Comparison of ENCODE assay signal across 8 cellular contexts in the genomic region with DNA sequence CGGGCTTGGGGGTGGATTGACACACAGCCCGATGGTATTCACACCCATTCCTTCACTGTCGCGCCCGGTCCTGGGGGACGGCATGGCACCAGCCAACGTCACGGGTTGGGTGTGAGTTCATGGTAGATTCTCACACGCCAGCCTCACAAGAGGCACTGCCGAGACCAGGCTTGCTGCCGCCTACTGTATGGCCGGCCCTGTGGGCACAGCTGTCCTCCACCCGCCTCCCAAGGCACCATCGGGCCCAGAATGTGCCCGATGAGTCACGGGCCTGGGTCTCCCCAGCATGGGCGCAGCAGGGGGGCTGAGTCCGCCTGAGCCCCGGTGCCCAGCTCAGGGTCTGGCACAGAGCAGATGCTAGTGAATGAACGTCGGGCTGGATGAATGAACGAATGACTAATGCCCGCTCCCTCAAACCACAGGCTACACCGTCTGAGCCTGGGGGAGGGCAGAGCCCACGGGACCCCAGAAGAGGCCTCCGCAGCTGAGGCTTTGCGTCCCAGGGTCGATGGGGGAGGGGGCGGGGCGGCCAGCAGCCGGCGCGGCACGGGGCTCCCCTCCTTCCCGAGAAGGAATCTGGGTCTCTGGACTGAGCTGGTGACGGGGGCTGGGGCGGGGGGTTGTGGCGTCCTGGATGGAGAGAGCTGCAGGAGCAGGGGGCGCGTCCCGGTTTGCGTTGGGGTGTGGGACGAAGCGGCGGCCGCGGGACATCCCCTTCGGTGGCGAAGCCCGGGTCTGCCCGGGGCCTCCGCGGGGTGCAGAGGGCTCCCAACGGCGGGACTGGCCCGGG. TPM values are rescaled to one million over a fixed set of nuclear protein-coding genes. Genes with fewer than 3 reads are reported as not detected.
A peak's percentile ranks its signal among the peaks of the same experiment; 100 is the strongest.
DNase-seq lines count a peak whose midpoint lies in the region; ATAC-seq, FAIRE-seq and TF ChIP-seq lines count a peak whose summit lies in the region.

No MANE protein-coding gene starts in this region.

- peak; percentile 55 for DNase-seq in AG08396 (ENCODE audit: low spot score)
- peak; percentile 39 for DNase-seq in IMR-90
- DNase-seq in bronchial epithelial cell (ENCODE audit: low read depth), result peak; percentile 73
- no peak for DNase-seq in left lobe of liver (ENCODE audit: low spot score)
- peak; percentile 55 for DNase-seq in stomach
- no peak for DNase-seq in GM10266 (ENCODE audit: extremely low spot score)
- no peak for DNase-seq in GM19238 (ENCODE audit: insufficient read length, low spot score)

- H3K14ac ChIP-seq in IMR-90 (replicated peaks; ENCODE audit: low read depth, low read length), result no peak overlapping the region

- WGBS in IMR-90 (ENCODE audit: extremely low coverage in 2 of 2, insufficient read length in 1 of 2), 2 experiments, result 7% methylated on average over 17 of the region's 56 CpGs; no CpG with 5 or more reads in 1 of the 2 experiments
- 1 to 3% (median 1%) methylated on average over 30 to 56 of the region's 56 CpGs for WGBS in stomach, 5 donors

- 0 out of 2 replicates have a peak, but pooled peaks cover 4% of the 10 kb centered on the region for H4K20me1 ChIP-seq in IMR-90 (ENCODE audit: insufficient read depth, low read length)

- H3K9ac ChIP-seq in IMR-90 (ENCODE audit: low read depth, low read length), result peak overlapping the region; percentile 29; the same call in 1 of the 2 replicates

- peaks cover 5% of the 10 kb centered on the region; the same call in 1 of the 2 replicates for H3K4me1 ChIP-seq in IMR-90 (ENCODE audit: control insufficient read depth, insufficient read depth, low read length)
- H3K4me1 ChIP-seq in stomach, result peaks cover 16 to 77% (median 55%) of the 10 kb centered on the region in 4 donors

- no peak overlapping the region for H4K5ac ChIP-seq in IMR-90 (ENCODE audit: low read depth, low read length)

- H3K4me3 ChIP-seq in IMR-90 (ENCODE audit: insufficient read depth, low read depth, low read length) (peak overlapping the region; percentile 56), bronchial epithelial cell (ENCODE audit: low read depth, low read length) (peak overlapping the region; percentile 74), stomach (peak overlapping the region; percentile 68 to 74 (median 71))

- H3K23ac ChIP-seq in IMR-90 (ENCODE audit: low read depth, low read length), result peak overlapping the region; percentile 45

- ATAC-seq in IMR-90 (ENCODE audit: low read depth) (peak; percentile 50), left lobe of liver (peak; percentile 48), GM21723 (IDR thresholded peaks at IDR 0.05; ENCODE audit: unreplicated experiment) (no peak)

- H3K9me1 ChIP-seq in IMR-90 (ENCODE audit: insufficient read depth, low read length), result no peaks in the 10 kb centered on the region; the same call in 1 of the 2 replicates

- dilution Hi-C loops in IMR-90 (cut with HindIII; ENCODE audit: low sequenced_read_pairs, unreplicated experiment), result no loop called here

- H3K4ac ChIP-seq in IMR-90 (ENCODE audit: low read depth, low read length), result 0 out of 2 replicates have a peak overlapping the region, but pooled peaks have one; percentile 5

- peak overlapping the region; percentile 69 for H2AFZ ChIP-seq in IMR-90 (replicated peaks; ENCODE audit: low read length, poor library complexity)

- H4K91ac ChIP-seq in IMR-90 (ENCODE audit: insufficient read depth, low read depth, low read length), result no peak overlapping the region

- intact Hi-C loops in IMR-90 (cut with micrococcal nuclease), result loop anchor here (5.0 kb wide), 1 partner anchor 83 kb away; no protein-coding TSS in a partner anchor
- intact Hi-C loops in stomach (cut with DNase I; ENCODE audit: low total_unique reads), result no loop called here

- H2BK20ac ChIP-seq in IMR-90 (ENCODE audit: low read depth, low read length), result no peak overlapping the region

- H2BK120ac ChIP-seq in IMR-90 (ENCODE audit: low read depth, low read length), result no peak overlapping the region

- in situ Hi-C loops in IMR-90 (cut with MboI; ENCODE audit: low sequenced_read_pairs), result no loop called here

- H3K79me1 ChIP-seq in IMR-90 (ENCODE audit: low read depth in 1 of 2, low read length in 2 of 2), result no peaks in the 10 kb centered on the region

- peak overlapping the region; percentile 82 for H3K4me2 ChIP-seq in IMR-90 (ENCODE audit: low read depth, low read length)

- no peak overlapping the region for H2BK15ac ChIP-seq in IMR-90 (ENCODE audit: low read depth, low read length)

- H3K27me3 ChIP-seq in IMR-90 (ENCODE audit: control insufficient read depth, insufficient read depth, low read length) (peaks cover 33% of the 10 kb centered on the region), bronchial epithelial cell (ENCODE audit: control insufficient read depth, insufficient read depth, low read length) (no peaks in the 10 kb centered on the region), stomach (peaks cover 0 to 46% (median 12%) of the 10 kb centered on the region in 3 donors)

- H2BK5ac ChIP-seq in IMR-90 (ENCODE audit: low read depth, low read length, poor library complexity, severe bottlenecking), result no peak overlapping the region

- H3K27ac ChIP-seq in IMR-90 (ENCODE audit: insufficient read depth, low read length) (no peak overlapping the region), stomach (peak overlapping the region; percentile 10 to 88 (median 81))

- TF ChIP-seq CTCF in IMR-90 (conservative IDR thresholded peaks at IDR 0.05; ENCODE audit: low read depth, low read length) (no peak), bronchial epithelial cell (IDR thresholded peaks at IDR 0.05; ENCODE audit: insufficient read depth, low read length, severe bottlenecking) (no peak), stomach (IDR thresholded peaks at IDR 0.05) (peak in 1 of 7 experiments; percentile 7), GM10266 (IDR thresholded peaks at IDR 0.05; ENCODE audit: control insufficient read depth, insufficient read depth, low read depth, missing control alignments) (no peak)

- no peak for FAIRE-seq in bronchial epithelial cell (lab: Jason Lieb, UNC)

- H4K8ac ChIP-seq in IMR-90 (ENCODE audit: low read depth in 2 of 2, low read length in 2 of 2), result no peak overlapping the region

- no peak for TF ChIP-seq POLR2A in IMR-90 (IDR thresholded peaks at IDR 0.05; ENCODE audit: low read depth, low read length)
- TF ChIP-seq POLR2A in stomach (IDR thresholded peaks at IDR 0.05), result no peak

- H2AK5ac ChIP-seq in IMR-90 (ENCODE audit: low read depth, low read length), result no peak overlapping the region

- CTCF ChIA-PET in IMR-90 (lab: Yijun Ruan, JAX), result no interaction called here

- H3K56ac ChIP-seq in IMR-90 (ENCODE audit: extremely low read depth, insufficient read depth, low read length), result no peak overlapping the region

- H3K9me3 ChIP-seq in IMR-90 (ENCODE audit: control insufficient read depth, insufficient read depth, low read length) (no peaks in the 10 kb centered on the region), stomach (no peaks in the 10 kb centered on the region)

- H3K36me3 ChIP-seq in IMR-90 (ENCODE audit: control insufficient read depth, insufficient read depth, low read length) (no peaks in the 10 kb centered on the region), bronchial epithelial cell (ENCODE audit: control insufficient read depth, insufficient read depth, low read length) (peaks cover 2% of the 10 kb centered on the region), stomach (no peaks in the 10 kb centered on the region)

- no peak for TF ChIP-seq EP300 in stomach (IDR thresholded peaks at IDR 0.05)

- no peak for TF ChIP-seq RAD21 in IMR-90 (IDR thresholded peaks at IDR 0.05; ENCODE audit: low read length)

- POLR2A ChIA-PET in IMR-90 (lab: Charles Lee; ENCODE audit: unreplicated experiment), result no interaction called here

- BruUV-seq in IMR-90 (replicated peaks; lab: Mats Ljungman, UMichigan), result no TSS peak

- H3K18ac ChIP-seq in IMR-90 (ENCODE audit: low read depth, low read length), result no peak overlapping the region

- H2AK9ac ChIP-seq in IMR-90 (replicated peaks; ENCODE audit: low read depth, low read length, poor library complexity), result no peak overlapping the region

TF ChIP-seq in IMR-90, 13 proteins besides CTCF, POLR2A, EP300 and RAD21:
- TF ChIP-seq MXI1 (IDR thresholded peaks at IDR 0.05; ENCODE audit: borderline replicate concordance, low read depth, low read length), result no peak
- peak; percentile 56 for TF ChIP-seq FOS (IDR thresholded peaks at IDR 0.05; ENCODE audit: low read depth, low read length)

RNA-seq across cellular contexts. Expression of a gene that starts 0.8 kb away (rescaled TPM):
- total RNA-seq in IMR-90 (2012; rRNA removed), result 0.54 and 0.56 TPM in 2 replicates
- polyA plus RNA-seq in IMR-90 (2012; rRNA removed), result 1.7 and 2.0 TPM in 2 replicates
- 0.64 and 1.1 TPM in 2 replicates for polyA plus RNA-seq in IMR-90 (2012; cell fraction: cytosol; rRNA removed)
- 2.9 and 5.2 TPM in 2 replicates for polyA plus RNA-seq in IMR-90 (2012; cell fraction: nucleus; rRNA removed; ENCODE audit: low replicate concordance)
- total RNA-seq in bronchial epithelial cell, result 25.0 and 42.9 TPM in 2 replicates
- total RNA-seq in left lobe of liver, result 1.8 TPM
- total RNA-seq in stomach, result 10 to 100 TPM in 3 of 5 donors, 1 to 10 TPM in 2; 4.3 to 19.3 (median 13.4) TPM
- polyA plus RNA-seq in stomach, result 1 to 10 TPM; 1.1 to 4.9 (median 2.4) TPM

Comparison
In these comparisons a context has a peak if more than half of its experiments do, and no peak if none do; other contexts are left out.
1. DNase-seq: peak in AG08396 (single experiment), IMR-90 (single experiment), bronchial epithelial cell (single experiment) and stomach (single experiment); none in left lobe of liver (single experiment), GM10266 (single experiment) and GM19238 (single experiment).
2. Peak in every context shown above with its lines, with median percentiles within 50 percentile points of each other: H3K4me3 ChIP-seq.